Comparison of ENCODE assay signal across 1 cellular context in the genomic region with DNA sequence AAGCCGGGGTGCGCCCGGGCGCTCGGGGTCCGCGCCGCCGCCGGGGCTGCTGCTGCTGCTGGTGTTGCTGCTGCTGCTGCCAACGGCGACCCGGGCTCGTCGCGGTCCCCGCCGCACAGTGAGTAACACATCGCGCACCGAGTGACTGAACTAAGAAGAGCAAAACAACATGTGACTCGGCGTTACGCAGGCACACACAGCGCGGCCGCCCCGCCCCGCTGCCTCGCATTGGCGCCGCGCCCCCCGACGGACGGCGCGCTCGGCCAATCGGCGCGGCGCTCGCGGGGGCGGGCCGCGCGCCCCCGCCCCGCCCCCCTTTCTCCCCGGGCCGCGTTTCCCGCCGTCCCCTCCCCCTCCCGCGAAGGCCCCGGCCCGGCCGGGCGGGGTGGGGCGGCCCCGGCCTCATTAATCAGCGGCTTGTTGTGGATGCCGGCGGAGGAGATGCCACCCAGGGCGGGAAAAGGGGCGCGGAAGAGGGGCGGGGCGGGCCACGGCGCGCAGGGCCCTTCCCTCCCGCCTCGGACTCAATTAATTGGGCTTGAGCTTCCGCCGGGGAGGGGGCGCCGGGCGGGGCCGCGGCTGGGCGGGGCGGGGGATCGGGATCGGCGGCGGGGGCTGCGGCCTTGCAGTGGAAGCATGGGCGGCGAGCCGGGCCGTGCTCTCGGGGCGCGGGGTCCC.
TF ChIP-seq lines count a peak whose summit lies in the region.

A gene with protein sequence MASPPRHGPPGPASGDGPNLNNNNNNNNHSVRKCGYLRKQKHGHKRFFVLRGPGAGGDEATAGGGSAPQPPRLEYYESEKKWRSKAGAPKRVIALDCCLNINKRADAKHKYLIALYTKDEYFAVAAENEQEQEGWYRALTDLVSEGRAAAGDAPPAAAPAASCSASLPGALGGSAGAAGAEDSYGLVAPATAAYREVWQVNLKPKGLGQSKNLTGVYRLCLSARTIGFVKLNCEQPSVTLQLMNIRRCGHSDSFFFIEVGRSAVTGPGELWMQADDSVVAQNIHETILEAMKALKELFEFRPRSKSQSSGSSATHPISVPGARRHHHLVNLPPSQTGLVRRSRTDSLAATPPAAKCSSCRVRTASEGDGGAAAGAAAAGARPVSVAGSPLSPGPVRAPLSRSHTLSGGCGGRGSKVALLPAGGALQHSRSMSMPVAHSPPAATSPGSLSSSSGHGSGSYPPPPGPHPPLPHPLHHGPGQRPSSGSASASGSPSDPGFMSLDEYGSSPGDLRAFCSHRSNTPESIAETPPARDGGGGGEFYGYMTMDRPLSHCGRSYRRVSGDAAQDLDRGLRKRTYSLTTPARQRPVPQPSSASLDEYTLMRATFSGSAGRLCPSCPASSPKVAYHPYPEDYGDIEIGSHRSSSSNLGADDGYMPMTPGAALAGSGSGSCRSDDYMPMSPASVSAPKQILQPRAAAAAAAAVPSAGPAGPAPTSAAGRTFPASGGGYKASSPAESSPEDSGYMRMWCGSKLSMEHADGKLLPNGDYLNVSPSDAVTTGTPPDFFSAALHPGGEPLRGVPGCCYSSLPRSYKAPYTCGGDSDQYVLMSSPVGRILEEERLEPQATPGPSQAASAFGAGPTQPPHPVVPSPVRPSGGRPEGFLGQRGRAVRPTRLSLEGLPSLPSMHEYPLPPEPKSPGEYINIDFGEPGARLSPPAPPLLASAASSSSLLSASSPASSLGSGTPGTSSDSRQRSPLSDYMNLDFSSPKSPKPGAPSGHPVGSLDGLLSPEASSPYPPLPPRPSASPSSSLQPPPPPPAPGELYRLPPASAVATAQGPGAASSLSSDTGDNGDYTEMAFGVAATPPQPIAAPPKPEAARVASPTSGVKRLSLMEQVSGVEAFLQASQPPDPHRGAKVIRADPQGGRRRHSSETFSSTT (N-terminal part only) (minus strand): TSS at position 127 of the 678 bp plus-strand sequence. CDS start 530 bp downstream, outside the sequence.

TF ChIP-seq in H1, 55 proteins besides CTCF, POLR2A, EP300 and RAD21:
- TF ChIP-seq, protein P1, sequence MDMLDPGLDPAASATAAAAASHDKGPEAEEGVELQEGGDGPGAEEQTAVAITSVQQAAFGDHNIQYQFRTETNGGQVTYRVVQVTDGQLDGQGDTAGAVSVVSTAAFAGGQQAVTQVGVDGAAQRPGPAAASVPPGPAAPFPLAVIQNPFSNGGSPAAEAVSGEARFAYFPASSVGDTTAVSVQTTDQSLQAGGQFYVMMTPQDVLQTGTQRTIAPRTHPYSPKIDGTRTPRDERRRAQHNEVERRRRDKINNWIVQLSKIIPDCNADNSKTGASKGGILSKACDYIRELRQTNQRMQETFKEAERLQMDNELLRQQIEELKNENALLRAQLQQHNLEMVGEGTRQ (IDR thresholded peaks at IDR 0.05; ENCODE audit: low read length), result peak; percentile 54
- TF ChIP-seq, protein P2, sequence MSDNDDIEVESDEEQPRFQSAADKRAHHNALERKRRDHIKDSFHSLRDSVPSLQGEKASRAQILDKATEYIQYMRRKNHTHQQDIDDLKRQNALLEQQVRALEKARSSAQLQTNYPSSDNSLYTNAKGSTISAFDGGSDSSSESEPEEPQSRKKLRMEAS (IDR thresholded peaks at IDR 0.05), result peak; percentile 76
- TF ChIP-seq ASH2L (IDR thresholded peaks at IDR 0.05; ENCODE audit: low read length) (no peak), RNF2 (IDR thresholded peaks at IDR 0.05; ENCODE audit: borderline replicate concordance, low read depth, low read length, missing control alignments, poor library complexity, severe bottlenecking) (no peak), HDAC2 (IDR thresholded peaks at IDR 0.05; ENCODE audit: borderline replicate concordance in 1 of 2, low read depth in 2 of 2, low read length in 2 of 2) (0 out of 4 replicates have a peak, but pooled peaks of 1 of the 2 experiments have one; percentile 63), TAF7 (optimal IDR thresholded peaks at IDR 0.05; ENCODE audit: borderline replicate concordance, low read depth, low read length) (peak; percentile 87), SP1 (IDR thresholded peaks at IDR 0.05; ENCODE audit: low read depth, low read length) (peak; percentile 77), CREB1 (IDR thresholded peaks at IDR 0.05) (peak; percentile 86), TBP (IDR thresholded peaks at IDR 0.05; ENCODE audit: low read depth, low read length) (peak; percentile 93), PHF8 (conservative IDR thresholded peaks at IDR 0.05; ENCODE audit: low read depth, low read length) (peak; percentile 19; the same call in 1 of the 2 replicates), SIX5 (IDR thresholded peaks at IDR 0.05; ENCODE audit: low read depth, low read length) (no peak), SAP30 (IDR thresholded peaks at IDR 0.05; ENCODE audit: insufficient read depth, insufficient replicate concordance, low read length) (no peak), CBX8 (IDR thresholded peaks at IDR 0.05; ENCODE audit: borderline replicate concordance, low read depth, low read length) (no peak), RXRA (IDR thresholded peaks at IDR 0.05; ENCODE audit: insufficient read depth, low read depth, low read length) (no peak), SIN3A (conservative IDR thresholded peaks at IDR 0.05 in 1 of 2, IDR thresholded peaks at IDR 0.05 in 1 of 2; ENCODE audit: low read depth in 1 of 2, low read length in 2 of 2) (peak in 1 of 2 experiments; percentile 41; a peak in 1 of 4 replicates), TAF1 (IDR thresholded peaks at IDR 0.05; ENCODE audit: low read depth, low read length) (peak; percentile 97), POLR2AphosphoS5 (IDR thresholded peaks at IDR 0.05; ENCODE audit: low read depth, low read length) (peak; percentile 99), CHD1 (IDR thresholded peaks at IDR 0.05; ENCODE audit: low read depth, low read length) (no peak), SP2 (IDR thresholded peaks at IDR 0.05; ENCODE audit: low read length) (0 out of 2 replicates have a peak, but pooled peaks have one; percentile 10)
- TF ChIP-seq, protein P3, sequence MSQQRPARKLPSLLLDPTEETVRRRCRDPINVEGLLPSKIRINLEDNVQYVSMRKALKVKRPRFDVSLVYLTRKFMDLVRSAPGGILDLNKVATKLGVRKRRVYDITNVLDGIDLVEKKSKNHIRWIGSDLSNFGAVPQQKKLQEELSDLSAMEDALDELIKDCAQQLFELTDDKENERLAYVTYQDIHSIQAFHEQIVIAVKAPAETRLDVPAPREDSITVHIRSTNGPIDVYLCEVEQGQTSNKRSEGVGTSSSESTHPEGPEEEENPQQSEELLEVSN (IDR thresholded peaks at IDR 0.05), result 0 out of 2 replicates have a peak, but pooled peaks have one; percentile 16
- TF ChIP-seq, protein P4, sequence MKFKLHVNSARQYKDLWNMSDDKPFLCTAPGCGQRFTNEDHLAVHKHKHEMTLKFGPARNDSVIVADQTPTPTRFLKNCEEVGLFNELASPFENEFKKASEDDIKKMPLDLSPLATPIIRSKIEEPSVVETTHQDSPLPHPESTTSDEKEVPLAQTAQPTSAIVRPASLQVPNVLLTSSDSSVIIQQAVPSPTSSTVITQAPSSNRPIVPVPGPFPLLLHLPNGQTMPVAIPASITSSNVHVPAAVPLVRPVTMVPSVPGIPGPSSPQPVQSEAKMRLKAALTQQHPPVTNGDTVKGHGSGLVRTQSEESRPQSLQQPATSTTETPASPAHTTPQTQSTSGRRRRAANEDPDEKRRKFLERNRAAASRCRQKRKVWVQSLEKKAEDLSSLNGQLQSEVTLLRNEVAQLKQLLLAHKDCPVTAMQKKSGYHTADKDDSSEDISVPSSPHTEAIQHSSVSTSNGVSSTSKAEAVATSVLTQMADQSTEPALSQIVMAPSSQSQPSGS (IDR thresholded peaks at IDR 0.05; ENCODE audit: low read length), result no peak
